In genomic region chr2:102005989-102006885, GRCh38 we compare ENCODE assay signal across 1 cellular context.
TF ChIP-seq lines count a peak whose summit lies in the region.

No MANE protein-coding gene starts in this region.

TF ChIP-seq in HepG2, 621 proteins besides CTCF, POLR2A, EP300 and RAD21 (continued from another document and continues in another):
- TF ChIP-seq LBX2 (CRISPR knock-in tag; IDR thresholded peaks at IDR 0.05; ENCODE audit: borderline replicate concordance) (no peak), ZEB1 (IDR thresholded peaks at IDR 0.05; ENCODE audit: insufficient replicate concordance, low read depth) (no peak), CSRNP2 (CRISPR knock-in tag; conservative IDR thresholded peaks at IDR 0.05; ENCODE audit: low read depth) (no peak), SRSF9 (IDR thresholded peaks at IDR 0.05; ENCODE audit: borderline replicate concordance, insufficient read depth, low read depth, low read length, poor library complexity, severe bottlenecking) (no peak), MXD1 (CRISPR knock-in tag; IDR thresholded peaks at IDR 0.05) (no peak), ETV6 (CRISPR knock-in tag; conservative IDR thresholded peaks at IDR 0.05) (no peak), RXRA (CRISPR knock-in tag; IDR thresholded peaks at IDR 0.05) (no peak), HMG20B (CRISPR knock-in tag; conservative IDR thresholded peaks at IDR 0.05) (no peak), NR3C1 (CRISPR knock-in tag; IDR thresholded peaks at IDR 0.05) (no peak), MXI1 (IDR thresholded peaks at IDR 0.05; ENCODE audit: borderline replicate concordance, low read depth, low read length) (peak; percentile 12; the same call in 1 of the 3 replicates), ZBTB44 (CRISPR knock-in tag; IDR thresholded peaks at IDR 0.05) (no peak), KLF16 (CRISPR knock-in tag; IDR thresholded peaks at IDR 0.05) (no peak), RORA (CRISPR knock-in tag; IDR thresholded peaks at IDR 0.05) (no peak), MNT (IDR thresholded peaks at IDR 0.05) (no peak), SPEN (CRISPR knock-in tag; IDR thresholded peaks at IDR 0.05; ENCODE audit: low read depth) (no peak), SMAD3 (CRISPR knock-in tag; IDR thresholded peaks at IDR 0.05) (no peak), PCBP1 (IDR thresholded peaks at IDR 0.05; ENCODE audit: borderline replicate concordance, low read depth, low read length) (no peak), ZNF563 (CRISPR knock-in tag; IDR thresholded peaks at IDR 0.05) (no peak), ZNF720 (CRISPR knock-in tag; IDR thresholded peaks at IDR 0.05) (no peak), ZUFSP (CRISPR knock-in tag; IDR thresholded peaks at IDR 0.05; ENCODE audit: borderline replicate concordance) (no peak), PAXIP1 (CRISPR knock-in tag; conservative IDR thresholded peaks at IDR 0.05) (no peak), SNAPC2 (CRISPR knock-in tag; IDR thresholded peaks at IDR 0.05) (no peak), DDIT3 (CRISPR knock-in tag; IDR thresholded peaks at IDR 0.05) (no peak), AGO2 (optimal IDR thresholded peaks at IDR 0.05; ENCODE audit: low read depth, low read length) (no peak), ZFY (CRISPR knock-in tag; IDR thresholded peaks at IDR 0.05) (no peak), ZNF281 (CRISPR knock-in tag; IDR thresholded peaks at IDR 0.05; ENCODE audit: borderline replicate concordance) (no peak), MEIS1 (CRISPR knock-in tag; IDR thresholded peaks at IDR 0.05; ENCODE audit: borderline replicate concordance) (no peak; the same call in 1 of the 2 replicates), ZNF136 (CRISPR knock-in tag; IDR thresholded peaks at IDR 0.05; ENCODE audit: low read depth) (no peak), ZNF138 (CRISPR knock-in tag; IDR thresholded peaks at IDR 0.05; ENCODE audit: low read depth) (no peak), TBL1XR1 (IDR thresholded peaks at IDR 0.05; ENCODE audit: borderline replicate concordance, low read length, partially characterized antibody) (no peak), ZC3H13 (CRISPR knock-in tag; IDR thresholded peaks at IDR 0.05) (no peak; the same call in 1 of the 2 replicates), ZNF512 (CRISPR knock-in tag; IDR thresholded peaks at IDR 0.05) (no peak), IRF1 (CRISPR knock-in tag; IDR thresholded peaks at IDR 0.05; ENCODE audit: low read depth) (no peak), PHF5A (CRISPR knock-in tag; IDR thresholded peaks at IDR 0.05; ENCODE audit: low read depth, unreplicated experiment) (no peak), PCBP2 (optimal IDR thresholded peaks at IDR 0.05; ENCODE audit: low read depth, low read length, poor library complexity, severe bottlenecking) (no peak), ZNF558 (CRISPR knock-in tag; IDR thresholded peaks at IDR 0.05; ENCODE audit: borderline replicate concordance) (no peak), MIER2 (CRISPR knock-in tag; IDR thresholded peaks at IDR 0.05) (no peak; the same call in 1 of the 2 replicates), HNRNPH1 (optimal IDR thresholded peaks at IDR 0.05; ENCODE audit: low read depth, low read length) (no peak), RBAK (CRISPR knock-in tag; IDR thresholded peaks at IDR 0.05) (0 out of 2 replicates have a peak, but pooled peaks have one; percentile 27), ZNF282 (IDR thresholded peaks at IDR 0.05; ENCODE audit: partially characterized antibody) (no peak), DMAP1 (CRISPR knock-in tag; IDR thresholded peaks at IDR 0.05) (no peak), HHEX (CRISPR knock-in tag; IDR thresholded peaks at IDR 0.05) (no peak), ZNF292 (CRISPR knock-in tag; IDR thresholded peaks at IDR 0.05; ENCODE audit: borderline replicate concordance, low read depth) (no peak), ATAD3A (CRISPR knock-in tag; IDR thresholded peaks at IDR 0.05) (no peak), MTF2 (CRISPR knock-in tag; IDR thresholded peaks at IDR 0.05; ENCODE audit: borderline replicate concordance) (no peak), ZNF773 (CRISPR knock-in tag; IDR thresholded peaks at IDR 0.05; ENCODE audit: borderline replicate concordance) (no peak), ZNF746 (CRISPR knock-in tag; IDR thresholded peaks at IDR 0.05) (no peak), ZNF782 (CRISPR knock-in tag; IDR thresholded peaks at IDR 0.05; ENCODE audit: borderline replicate concordance) (no peak)
